ENCODE assay signal across 8 cellular contexts in the genomic region with DNA sequence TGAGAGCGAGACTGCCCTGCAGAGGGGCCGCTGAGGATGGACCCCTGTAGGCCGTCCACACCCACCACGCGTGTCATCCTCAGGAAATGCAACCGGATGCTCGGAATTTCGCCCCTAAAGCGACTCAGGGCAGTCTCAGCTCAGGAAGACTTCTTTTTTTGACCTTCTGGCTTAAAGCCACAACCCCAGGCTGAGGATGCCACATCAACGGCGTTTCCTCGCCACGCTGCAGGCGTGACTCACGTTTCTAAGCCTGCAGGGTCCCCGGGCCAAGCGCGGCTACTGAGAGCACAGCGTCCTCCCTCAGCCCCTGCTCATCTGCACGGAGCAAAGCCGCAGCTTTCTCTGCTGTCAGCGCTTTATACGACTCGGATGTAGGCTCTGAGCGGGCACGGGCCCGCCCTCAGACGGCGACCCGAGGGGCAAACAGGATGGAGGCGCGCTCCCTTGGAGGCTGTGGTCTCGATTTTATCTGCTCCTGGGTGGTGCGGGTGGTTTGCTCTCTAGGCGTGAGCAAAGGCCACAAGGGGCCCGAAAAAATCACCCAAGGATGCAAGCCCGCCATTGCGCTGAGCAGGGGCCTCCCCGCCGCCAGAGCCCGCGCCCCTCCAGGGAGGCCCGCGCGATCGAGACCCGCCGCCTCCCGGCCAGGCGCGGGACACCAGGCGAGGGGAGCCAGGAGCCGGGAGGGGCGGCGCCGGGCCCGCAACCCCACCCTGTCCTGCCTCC. TPM values are rescaled to one million over a fixed set of nuclear protein-coding genes. Genes with fewer than 3 reads are reported as not detected.
DNase-seq lines count a peak whose midpoint lies in the region; ATAC-seq and TF ChIP-seq lines count a peak whose summit lies in the region.

No MANE protein-coding gene starts in this region.

- no peaks in the 10 kb centered on the region for H4K20me1 ChIP-seq in HCT116 (ENCODE audit: insufficient read depth)

- TF ChIP-seq RAD21 in HCT116 (IDR thresholded peaks at IDR 0.05; ENCODE audit: low read depth), result no peak

- peak overlapping the region; percentile 89 for H3K27ac Mint-ChIP-seq in central memory CD8-positive, alpha-beta T cell (ENCODE audit: low read depth)

- peak overlapping the region; percentile 82 for H3K9ac ChIP-seq in HCT116 (ENCODE audit: low read length)

- no peak for TF ChIP-seq POLR2A in HCT116 (IDR thresholded peaks at IDR 0.05; ENCODE audit: borderline replicate concordance, extremely low read depth, insufficient read depth, insufficient read length)

- TF ChIP-seq CTCF in GM12865 (IDR thresholded peaks at IDR 0.05; ENCODE audit: insufficient read depth, low read depth, low read length, missing control alignments) (peak; percentile 32), HCT116 (IDR thresholded peaks at IDR 0.05 in 2 of 3, conservative IDR thresholded peaks at IDR 0.05 in 1 of 3; ENCODE audit: borderline replicate concordance in 1 of 3, insufficient read depth in 1 of 3, low read depth in 2 of 3, low read length in 2 of 3) (no peak), kidney epithelial cell (IDR thresholded peaks at IDR 0.05; ENCODE audit: insufficient read depth, low read length, poor library complexity, severe bottlenecking) (no peak)

- H3K79me2 ChIP-seq in HCT116 (ENCODE audit: insufficient read depth, low read length), result peaks cover 21% of the 10 kb centered on the region

- H3K4me3 ChIP-seq in GM12865 (ENCODE audit: low read depth, low read length) (peak overlapping the region; percentile 88), HCT116 (replicated peaks in 1 of 2; ENCODE audit: low read depth in 1 of 2, low read length in 2 of 2) (peak overlapping the region; percentile 64 to 70), kidney epithelial cell (ENCODE audit: low read depth, low read length) (peak overlapping the region; percentile 57)

- H3K27me3 ChIP-seq in HCT116 (ENCODE audit: insufficient read depth, low read length) (no peaks in the 10 kb centered on the region), kidney epithelial cell (ENCODE audit: control insufficient read depth, insufficient read depth, low read length) (no peaks in the 10 kb centered on the region)

- peak; percentile 60 for ATAC-seq in HCT116
- peak; percentile 57 for ATAC-seq in central memory CD8-positive, alpha-beta T cell (replicated peaks; ENCODE audit: extremely low read depth, poor library complexity, severe bottlenecking)

- TSS peak; percentile 73 for BruUV-seq in HCT116 (replicated peaks; lab: Mats Ljungman, UMichigan)

- H3K27ac ChIP-seq in HCT116 (ENCODE audit: low read depth, low read length), result peak overlapping the region; percentile 90

- H3K9me3 ChIP-seq in HCT116 (ENCODE audit: control insufficient read depth in 1 of 2, insufficient read depth in 1 of 2, low read depth in 1 of 2, low read length in 2 of 2), result no peaks in the 10 kb centered on the region

- H3K4me1 ChIP-seq in HCT116 (ENCODE audit: control insufficient read depth in 1 of 2, insufficient read depth in 2 of 2, low read length in 2 of 2), result peaks cover 20 to 40% of the 10 kb centered on the region in 2 experiments

- H3K36me3 Mint-ChIP-seq in central memory CD8-positive, alpha-beta T cell (ENCODE audit: insufficient read depth), result peaks cover 44% of the 10 kb centered on the region

- CTCF ChIA-PET in HCT116 (lab: Charles Lee), result interaction anchor here (1.0 to 1.4 kb wide), 2 partner anchors 60 to 370 kb away, joined by 3 to 4 read pairs; no protein-coding TSS in a partner anchor

- no peaks in the 10 kb centered on the region for H3K9me3 Mint-ChIP-seq in central memory CD8-positive, alpha-beta T cell

- H3K9me2 ChIP-seq in HCT116 (ENCODE audit: insufficient read depth), result no peaks in the 10 kb centered on the region

- RAD21 ChIA-PET in HCT116 (lab: Charles Lee; ENCODE audit: low non-redundant PET in 1 of 2, low total read pairs in 2 of 2, uncharacterized antibody in 2 of 2, unreplicated experiment in 2 of 2), result no interaction called here

- H3K4me2 ChIP-seq in HCT116 (ENCODE audit: low read length), result peak overlapping the region; percentile 98

- POLR2A ChIA-PET in HCT116 (lab: Charles Lee), result interaction anchor here (1.0 kb wide), 2 partner anchors 87 to 92 kb away, joined by 3 to 9 read pairs; no protein-coding TSS in a partner anchor

- no peaks in the 10 kb centered on the region for H3K27me3 Mint-ChIP-seq in central memory CD8-positive, alpha-beta T cell

- intact Hi-C loops in HCT116 (cut with micrococcal nuclease), result loop anchor here (2.0 to 5.0 kb wide), 2 partner anchors 92 to 105 kb away; no protein-coding TSS in a partner anchor

- DNase-seq in GM12865 (ENCODE audit: low read depth) (peak; percentile 76), HCT116 (ENCODE audit: low read depth, low spot score) (no peak), M059J (ENCODE audit: low read depth) (peak; percentile 96), kidney epithelial cell (ENCODE audit: low read depth) (no peak), putamen (ENCODE audit: low spot score) (no peak)
- peak; percentile 68 for DNase-seq in activated CD4-positive, CD25-positive, alpha-beta regulatory T cell treated with anti-CD3 and anti-CD28 coated beads, Interleukin-2, amount 50 U/mL, for 16 hours (ENCODE audit: low read depth, low spot score)
- DNase-seq in central memory CD8-positive, alpha-beta T cell (ENCODE audit: low spot score in 2 of 2), result peak; percentile 81 to 90
- peak; percentile 80 to 81 for DNase-seq in stimulated activated CD4-positive, alpha-beta T cell treated with anti-CD3 and anti-CD28 coated beads, Interleukin-2, amount 100 ng/mL, for 24 hours

- peak overlapping the region; percentile 77 for H3K4me3 Mint-ChIP-seq in central memory CD8-positive, alpha-beta T cell

- peaks cover 57% of the 10 kb centered on the region for H3K4me1 Mint-ChIP-seq in central memory CD8-positive, alpha-beta T cell

- peaks cover 0 to 5% of the 10 kb centered on the region in 2 experiments; a peak in 2 of 4 replicates for H3K36me3 ChIP-seq in HCT116 (ENCODE audit: control insufficient read depth in 1 of 2, insufficient read depth in 2 of 2, low read length in 2 of 2)
- no peaks in the 10 kb centered on the region for H3K36me3 ChIP-seq in kidney epithelial cell (ENCODE audit: control insufficient read depth, insufficient read depth, low read length)

- no peak overlapping the region for H2AFZ ChIP-seq in HCT116 (ENCODE audit: low read depth, low read length, poor library complexity, severe bottlenecking)

TF ChIP-seq in HCT116, 20 proteins besides CTCF, POLR2A, EP300 and RAD21:
- TF ChIP-seq SIN3A (IDR thresholded peaks at IDR 0.05; ENCODE audit: low read depth), result no peak
- peak; percentile 57 for TF ChIP-seq ZFX (IDR thresholded peaks at IDR 0.05)
- no peak; the same call in 1 of the 2 replicates for TF ChIP-seq POLR2AphosphoS5 (IDR thresholded peaks at IDR 0.05; ENCODE audit: low read depth, low read length)
- TF ChIP-seq EZH2phosphoT487 (IDR thresholded peaks at IDR 0.05; ENCODE audit: borderline replicate concordance), result no peak
- TF ChIP-seq CEBPB (IDR thresholded peaks at IDR 0.05; ENCODE audit: low read depth), result no peak
- TF ChIP-seq MAX (IDR thresholded peaks at IDR 0.05), result no peak

RNA-seq across cellular contexts. Expression of gene INSIG1, which starts 0.7 kb away (rescaled TPM):
- total RNA-seq in HCT116 (2021; ENCODE audit: unreplicated experiment), result 54.7 TPM
- polyA plus RNA-seq in HCT116 (2012), result 38.7 and 45.5 TPM in 2 replicates
- 440 and 573 TPM in 2 replicates for total RNA-seq in M059J (2014; rRNA removed; shearing (Covaris generic))
- total RNA-seq in kidney epithelial cell, result 302 and 327 TPM in 2 replicates

Comparison
In these comparisons a context has a peak if more than half of its experiments do, and no peak if none do; other contexts are left out.
1. DNase-seq: peak in GM12865 (single experiment), M059J (single experiment), activated CD4-positive, CD25-positive, alpha-beta regulatory T cell treated with anti-CD3 and anti-CD28 coated beads, Interleukin-2, amount 50 U/mL, for 16 hours (single experiment), central memory CD8-positive, alpha-beta T cell (2 of 2) and stimulated activated CD4-positive, alpha-beta T cell treated with anti-CD3 and anti-CD28 coated beads, Interleukin-2, amount 100 ng/mL, for 24 hours (2 of 2); none in HCT116 (single experiment), kidney epithelial cell (single experiment) and putamen (single experiment).
2. Peak in every context shown above with its lines, with median percentiles within 50 percentile points of each other: H3K4me3 ChIP-seq.